In the genomic region with DNA sequence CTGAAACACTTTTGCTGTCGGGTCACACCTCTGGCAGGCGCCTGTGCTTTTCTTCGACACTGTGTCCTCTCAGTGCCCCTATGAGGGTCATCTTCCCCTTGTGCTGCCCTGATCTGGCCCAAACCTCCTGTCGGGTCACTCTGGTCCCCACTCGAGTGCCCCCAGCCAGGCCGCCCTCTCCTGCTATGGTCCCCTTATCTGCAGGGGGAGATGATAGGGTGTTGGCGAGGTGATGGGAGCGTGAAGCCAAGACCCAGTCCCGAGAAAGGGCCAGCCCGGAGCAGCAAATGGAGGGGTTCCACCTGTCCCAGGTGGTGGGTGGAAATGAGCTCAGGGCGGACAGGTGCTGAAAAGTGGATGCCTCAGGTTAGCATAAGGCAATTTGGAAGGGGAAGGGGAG, we compare ENCODE assay signal across 24 cellular contexts. TPM values are rescaled to one million over a fixed set of nuclear protein-coding genes. Genes with fewer than 3 reads are reported as not detected.
DNase-seq lines count a peak whose midpoint lies in the region; ATAC-seq and TF ChIP-seq lines count a peak whose summit lies in the region.
"Had no signal": no experiment of that assay in that cellular context is flagged by ENCODE, and none has a peak within 500 bp of the region (broad histone marks: within the 10 kb centered on the region; RNA-seq: fewer than 3 reads in every experiment).

No MANE protein-coding gene starts in this region.

- H3K36me3 ChIP-seq in heart right ventricle (peaks cover 0 to 88% (median 39%) of the 10 kb centered on the region in 9 donors), RWPE2 (ENCODE audit: low read depth) (peaks cover 18% of the 10 kb centered on the region), spleen (peaks cover 0 to 100% (median 88%) of the 10 kb centered on the region in 6 donors), endodermal cell (ENCODE audit: control insufficient read depth, insufficient read depth, low read length) (peaks cover 52% of the 10 kb centered on the region)

- peaks cover 25% of the 10 kb centered on the region for H3K36me3 Mint-ChIP-seq in glutamatergic neuron (ENCODE audit: unreplicated experiment)
- H3K36me3 Mint-ChIP-seq in endodermal cell (ENCODE audit: low read depth), result peaks cover 73% of the 10 kb centered on the region
- H3K36me3 Mint-ChIP-seq in immature natural killer cell, result peaks cover 24 to 45% (median 34%) of the 10 kb centered on the region in 3 donors

- H3K27me3 ChIP-seq in heart right ventricle, result no peaks in the 10 kb centered on the region
- H3K27me3 ChIP-seq in RWPE2 (ENCODE audit: insufficient read depth, poor library complexity, severe bottlenecking), result no peaks in the 10 kb centered on the region
- H3K27me3 ChIP-seq in spleen (replicated peaks in 1 of 7), result no peaks in the 10 kb centered on the region
- H3K27me3 ChIP-seq in endodermal cell (ENCODE audit: control insufficient read depth, insufficient read depth, low read length, poor library complexity, severe bottlenecking), result no peaks in the 10 kb centered on the region
- H3K27me3 ChIP-seq: BLaER1 treated with 17β-estradiol and CSF1 and Interleukin-3, amounts not matched to agents 10 nM and 100 nM had no signal

- no peak overlapping the region for H3K27ac Mint-ChIP-seq in glutamatergic neuron (ENCODE audit: unreplicated experiment)
- H3K27ac Mint-ChIP-seq in endodermal cell, result no peak overlapping the region
- H3K27ac Mint-ChIP-seq in immature natural killer cell, result no peak overlapping the region
- H3K27ac Mint-ChIP-seq: CD8-positive, alpha-beta T cell had no signal

- H3K4me1 Mint-ChIP-seq in glutamatergic neuron (ENCODE audit: low read depth, unreplicated experiment) (peaks cover 3% of the 10 kb centered on the region), endodermal cell (no peaks in the 10 kb centered on the region), immature natural killer cell (peaks cover 8 to 20% of the 10 kb centered on the region in 2 donors)

- intact Hi-C loops in cardiac septum (cut with DNase I), result no loop called here
- intact Hi-C loops in heart right ventricle (cut with DNase I), result no loop called here
- intact Hi-C loops in spleen (cut with DNase I; ENCODE audit: low total_unique reads), result no loop called here

- ATAC-seq in heart right ventricle, result no peak
- ATAC-seq in RWPE2 (ENCODE audit: low read depth), result no peak
- ATAC-seq: A549; CD8-positive, alpha-beta T cell; GM12878 had no signal

- WGBS in heart right ventricle, 2 donors, result 91 to 94% methylated on average over 11 of the region's 11 CpGs
- 97 to 99% (median 98%) methylated on average over 11 of the region's 11 CpGs for WGBS in spleen, 5 donors
- WGBS in endodermal cell (ENCODE audit: insufficient coverage in 1 of 2, insufficient read length in 1 of 2), 2 experiments, result 90 to 98% methylated on average over 8 to 11 of the region's 11 CpGs

- no peak overlapping the region for H3K4me3 Mint-ChIP-seq in glutamatergic neuron (ENCODE audit: unreplicated experiment)
- H3K4me3 Mint-ChIP-seq in endodermal cell, result no peak overlapping the region
- H3K4me3 Mint-ChIP-seq in immature natural killer cell, result no peak overlapping the region
- H3K4me3 Mint-ChIP-seq: CD8-positive, alpha-beta T cell had no signal

- peaks cover 6% of the 10 kb centered on the region for H3K9me3 Mint-ChIP-seq in glutamatergic neuron (ENCODE audit: unreplicated experiment)
- H3K9me3 Mint-ChIP-seq in endodermal cell, result peaks cover 7% of the 10 kb centered on the region
- no peaks in the 10 kb centered on the region for H3K9me3 Mint-ChIP-seq in immature natural killer cell
- H3K9me3 Mint-ChIP-seq: CD8-positive, alpha-beta T cell had no signal

- H3K27ac ChIP-seq in heart right ventricle (no peak overlapping the region), RWPE2 (ENCODE audit: poor library complexity, severe bottlenecking) (no peak overlapping the region), spleen (no peak overlapping the region), endodermal cell (ENCODE audit: low read depth, low read length) (no peak overlapping the region)
- H3K27ac ChIP-seq: A549; BLaER1 treated with 17β-estradiol and CSF1 and Interleukin-3, amounts not matched to agents 10 nM and 100 nM; PC-9 had no signal

- H3K4me1 ChIP-seq in heart right ventricle (no peaks in the 10 kb centered on the region), RWPE2 (ENCODE audit: insufficient read depth, poor library complexity, severe bottlenecking) (no peaks in the 10 kb centered on the region), spleen (peaks cover 0 to 2% (median 0%) of the 10 kb centered on the region in 6 donors), endodermal cell (ENCODE audit: control insufficient read depth, insufficient read depth, low read length) (no peaks in the 10 kb centered on the region)
- H3K4me1 ChIP-seq: A549 had no signal

- TF ChIP-seq POLR2A in spleen (IDR thresholded peaks at IDR 0.05), result no peak

- H3K27me3 Mint-ChIP-seq in glutamatergic neuron (ENCODE audit: unreplicated experiment) (peaks cover 5% of the 10 kb centered on the region), endodermal cell (ENCODE audit: insufficient read depth) (no peaks in the 10 kb centered on the region), immature natural killer cell (ENCODE audit: low read depth in 3 of 3) (peaks cover 0 to 6% (median 0%) of the 10 kb centered on the region in 3 donors)

- H3K9me3 ChIP-seq in heart right ventricle (no peaks in the 10 kb centered on the region), RWPE2 (ENCODE audit: severe bottlenecking) (no peaks in the 10 kb centered on the region), spleen (no peaks in the 10 kb centered on the region), endodermal cell (ENCODE audit: control insufficient read depth, low read length) (peaks cover 15% of the 10 kb centered on the region)
- H3K9me3 ChIP-seq: A549 had no signal

- peak; percentile 20 for DNase-seq in cardiac septum (ENCODE audit: low spot score)
- DNase-seq in heart right ventricle, result no peak
- DNase-seq in RWPE2 (ENCODE audit: low spot score), result peak; percentile 38
- peak; percentile 7 for DNase-seq in glutamatergic neuron
- DNase-seq in spleen, result peak; percentile 36
- no peak for DNase-seq in stimulated activated CD4-positive, alpha-beta T cell treated with anti-CD3 and anti-CD28 coated beads, Interleukin-1b, Interleukin-23, amount 100 ng/mL, for 48 hours
- DNase-seq in endodermal cell, result no peak
- no peak for DNase-seq in immature natural killer cell
- DNase-seq: AML-193; Caco-2; CD8-positive, alpha-beta T cell; GOT3; HCEC 1CT; KBM-7; MV-4-11; NCI-H1105; NCI-H2029; NCI-H446 treated with DMSO at 0.1 percent for 48 hours; NCI-H526; PC-9; SHP77 treated with DMSO at 0.1 percent for 48 hours had no signal

- TF ChIP-seq CTCF in heart right ventricle (IDR thresholded peaks at IDR 0.05) (no peak), RWPE2 (IDR thresholded peaks at IDR 0.05; ENCODE audit: poor library complexity, severe bottlenecking) (no peak), glutamatergic neuron (IDR thresholded peaks at IDR 0.05; ENCODE audit: partially characterized antibody, unreplicated experiment) (no peak), spleen (IDR thresholded peaks at IDR 0.05 in 8 of 11, conservative IDR thresholded peaks at IDR 0.05 in 3 of 11) (no peak), endodermal cell (conservative IDR thresholded peaks at IDR 0.05) (no peak)

- H3K4me3 ChIP-seq in heart right ventricle, result no peak overlapping the region
- no peak overlapping the region for H3K4me3 ChIP-seq in RWPE2 (ENCODE audit: severe bottlenecking)
- no peak overlapping the region for H3K4me3 ChIP-seq in spleen
- H3K4me3 ChIP-seq in endodermal cell (ENCODE audit: low read length), result no peak overlapping the region
- H3K4me3 ChIP-seq: A549; BLaER1 treated with 17β-estradiol and CSF1 and Interleukin-3, amounts not matched to agents 10 nM and 100 nM; GM12878; PC-9 had no signal

- H3K9ac ChIP-seq in endodermal cell (ENCODE audit: extremely low read depth, low read length, poor library complexity, severe bottlenecking), result no peak overlapping the region
- H3K9ac ChIP-seq: BLaER1 treated with 17β-estradiol and CSF1 and Interleukin-3, amounts not matched to agents 10 nM and 100 nM had no signal

RNA-seq across cellular contexts. Expression of gene NADSYN1, which starts 9.7 kb away (rescaled TPM):
- total RNA-seq in cardiac septum (22.0 TPM), heart right ventricle (10 to 100 TPM; 13.4 to 31.4 (median 16.0) TPM), glutamatergic neuron (ENCODE audit: unreplicated experiment) (78.2 TPM), spleen (100 to 1,000 TPM in 6 of 7 donors, 10 to 100 TPM in 1; 89.6 to 137 (median 112) TPM), endodermal cell (10 to 100 TPM; 51.9 to 61.6 TPM)
- polyA plus RNA-seq in heart right ventricle (10 to 100 TPM; 25.6 to 32.0 TPM), spleen (100 to 1,000 TPM in 1 of 3 donors, 10 to 100 TPM in 2; 68.4 to 101 (median 74.4) TPM), immature natural killer cell (10 to 100 TPM; 35.1 to 48.0 (median 37.1) TPM)
- 38.2 TPM for polyA plus RNA-seq in endodermal cell (2013, experiment 1 of 2)
- polyA plus RNA-seq in endodermal cell (2013, experiment 2 of 2), result 35.9 TPM

RNA-seq across cellular contexts. Expression of gene DHCR7, which starts 14.5 kb away (rescaled TPM):
- total RNA-seq in cardiac septum, result 31.2 TPM
- 10 to 100 TPM; 24.9 to 49.6 (median 31.0) TPM for total RNA-seq in heart right ventricle
- polyA plus RNA-seq in heart right ventricle, result 10 to 100 TPM; 13.5 to 16.0 TPM
- 145 TPM for total RNA-seq in glutamatergic neuron (ENCODE audit: unreplicated experiment)
- total RNA-seq in spleen, result 10 to 100 TPM; 10.9 to 26.4 (median 18.2) TPM
- 1 to 10 TPM; 3.6 to 6.2 (median 4.4) TPM for polyA plus RNA-seq in spleen
- 100 to 1,000 TPM in 1 of 2 donors, 10 to 100 TPM in 1; 87.7 to 130 TPM for total RNA-seq in endodermal cell
- polyA plus RNA-seq in endodermal cell (2013, experiment 1 of 2), result 148 TPM
- polyA plus RNA-seq in endodermal cell (2013, experiment 2 of 2), result 147 TPM
- polyA plus RNA-seq in immature natural killer cell, result 10 to 100 TPM; 10.2 to 15.1 (median 15.0) TPM

Comparison
In these comparisons a context has a peak if more than half of its experiments do, and no peak if none do; other contexts are left out.
1. DNase-seq: peak in cardiac septum (single experiment), RWPE2 (single experiment), glutamatergic neuron (single experiment) and spleen (single experiment); none in heart right ventricle (0 of 2), stimulated activated CD4-positive, alpha-beta T cell treated with anti-CD3 and anti-CD28 coated beads, Interleukin-1b, Interleukin-23, amount 100 ng/mL, for 48 hours (single experiment), endodermal cell (single experiment) and immature natural killer cell (0 of 3).